19 cellular contexts compared by ENCODE assay signal in the genomic region with DNA sequence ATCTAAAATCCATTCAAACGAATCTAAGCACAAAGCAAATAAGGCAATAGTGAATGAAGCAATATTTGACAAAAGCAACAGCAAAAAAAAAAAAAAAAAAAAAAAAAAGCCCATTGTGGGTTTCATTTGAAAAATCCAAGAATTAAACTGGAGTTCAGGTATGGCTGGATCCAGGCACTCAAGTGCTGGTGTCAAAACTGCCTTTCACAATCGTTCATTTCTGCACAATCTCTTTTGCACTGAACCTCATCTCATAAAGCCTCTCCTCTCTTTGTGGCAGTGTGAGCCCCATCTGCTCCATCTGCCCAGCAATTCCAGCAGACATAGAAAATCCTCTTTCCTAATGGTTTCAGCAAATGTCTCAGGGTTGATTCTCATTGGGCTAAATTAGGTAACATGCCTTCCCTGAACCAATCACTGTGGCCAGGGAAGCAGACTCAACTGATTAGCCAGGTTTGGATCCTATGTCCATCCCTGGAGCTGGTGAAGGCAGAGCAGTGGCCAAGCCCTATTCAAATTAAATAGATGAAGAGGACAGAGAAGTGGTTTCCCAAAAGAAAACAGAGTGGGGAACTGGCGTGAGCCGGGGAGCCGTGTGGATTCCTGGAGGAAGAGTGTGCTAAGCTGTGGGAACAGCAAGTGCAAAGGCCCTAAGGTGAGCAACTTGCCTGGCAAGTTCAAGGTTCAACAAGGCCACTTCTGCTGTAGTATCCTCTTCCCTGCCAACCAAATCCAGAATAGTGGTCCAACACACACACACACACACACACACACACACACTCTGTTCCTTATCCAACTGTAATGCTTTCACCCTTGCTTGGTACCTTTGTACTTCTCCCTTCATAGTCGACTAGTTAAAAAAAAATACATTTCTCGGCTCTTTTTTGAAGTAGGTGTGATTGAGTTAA. TPM values are rescaled to one million over a fixed set of nuclear protein-coding genes. Genes with fewer than 3 reads are reported as not detected.
A peak's percentile ranks its signal among the peaks of the same experiment; 100 is the strongest.
DNase-seq lines count a peak whose midpoint lies in the region; ATAC-seq, FAIRE-seq and TF ChIP-seq lines count a peak whose summit lies in the region.
"Had no signal": no experiment of that assay in that cellular context is flagged by ENCODE, and none has a peak within 500 bp of the region (broad histone marks: within the 10 kb centered on the region; RNA-seq: fewer than 3 reads in every experiment).

No MANE protein-coding gene starts in this region.

- H3K4me3 Mint-ChIP-seq in glutamatergic neuron (ENCODE audit: unreplicated experiment): peak overlapping the region; percentile 71
- H3K4me3 Mint-ChIP-seq in activated CD4-positive, alpha-beta T cell treated with anti-CD3 and anti-CD28 coated beads, Interleukin-2, amount 10 ng/mL, durations not matched to agents 7 days and 5 days: no peak overlapping the region
- H3K4me3 Mint-ChIP-seq: activated naive CD4-positive, alpha-beta T cell treated with anti-CD3 and anti-CD28 coated beads for 36 hours; activated T-cell treated with anti-CD3 and anti-CD28 coated beads, Interleukin-2, amount 50 U/mL, for 4 hours had no signal

- ATAC-seq in SK-N-SH treated with all-trans-retinoic acid at 6 μM for 48 hours: no peak
- ATAC-seq: activated CD4-positive, CD25-positive, alpha-beta regulatory T cell treated with anti-CD3 and anti-CD28 coated beads, Interleukin-2, amount 50 U/mL, for 24 hours; activated T-cell treated with anti-CD3 and anti-CD28 coated beads, Interleukin-2, amount 50 U/mL, for 4 hours; GM12878 had no signal

- DNase-seq in NCI-H1694 (lab: John Stamatoyannopoulos, UW) (peak; percentile 62), WERI-Rb-1 (peak; percentile 35), glutamatergic neuron (no peak), small intestine (peak; percentile 58), HTR-8/SVneo (ENCODE audit: insufficient read length, low spot score) (no peak), NOMO-1 (lab: John Stamatoyannopoulos, UW; ENCODE audit: unreplicated experiment in 2 of 2) (no peak)
- no peak for DNase-seq in activated CD4-positive, alpha-beta T cell treated with anti-CD3 and anti-CD28 coated beads, Interleukin-2, amount 10 ng/mL, durations not matched to agents 7 days and 5 days
- DNase-seq: activated naive CD4-positive, alpha-beta T cell treated with anti-CD3 and anti-CD28 coated beads for 36 hours; activated T-cell treated with anti-CD3 and anti-CD28 coated beads, Interleukin-2, amount 50 U/mL, for 4 hours; DMS53; effector memory CD4-positive, alpha-beta T cell; NCI-H1048; NCI-H2029 treated with DMSO at 0.1 percent for 48 hours had no signal

- H3K4me1 Mint-ChIP-seq in glutamatergic neuron (ENCODE audit: low read depth, unreplicated experiment): no peaks in the 10 kb centered on the region
- H3K4me1 Mint-ChIP-seq in activated CD4-positive, alpha-beta T cell treated with anti-CD3 and anti-CD28 coated beads, Interleukin-2, amount 10 ng/mL, durations not matched to agents 7 days and 5 days: no peaks in the 10 kb centered on the region

- FAIRE-seq in small intestine (lab: Jason Lieb, UNC) (no peak), HTR-8/SVneo (lab: Jason Lieb, UNC) (no peak)
- FAIRE-seq: GM12878 had no signal

- H3K4me3 ChIP-seq in WERI-Rb-1 (ENCODE audit: low read depth, low read length): no peak overlapping the region
- H3K4me3 ChIP-seq in small intestine (ENCODE audit: low read depth in 1 of 2, low read length in 2 of 2): no peak overlapping the region
- H3K4me3 ChIP-seq: GM12878 had no signal

- no peaks in the 10 kb centered on the region for H3K36me3 Mint-ChIP-seq in glutamatergic neuron (ENCODE audit: unreplicated experiment)
- H3K36me3 Mint-ChIP-seq in activated CD4-positive, alpha-beta T cell treated with anti-CD3 and anti-CD28 coated beads, Interleukin-2, amount 10 ng/mL, durations not matched to agents 7 days and 5 days (ENCODE audit: low read depth): no peaks in the 10 kb centered on the region

- 31 to 54% (median 37%) methylated on average over 7 of the region's 7 CpGs for WGBS in small intestine, 3 donors

- TF ChIP-seq CTCF in WERI-Rb-1 (IDR thresholded peaks at IDR 0.05; ENCODE audit: low read depth, low read length): no peak
- no peak for TF ChIP-seq CTCF in glutamatergic neuron (IDR thresholded peaks at IDR 0.05; ENCODE audit: partially characterized antibody, unreplicated experiment)

- H3K27me3 Mint-ChIP-seq in glutamatergic neuron (ENCODE audit: unreplicated experiment): peaks cover 3% of the 10 kb centered on the region
- peaks cover 25% of the 10 kb centered on the region for H3K27me3 Mint-ChIP-seq in activated CD4-positive, alpha-beta T cell treated with anti-CD3 and anti-CD28 coated beads, Interleukin-2, amount 10 ng/mL, durations not matched to agents 7 days and 5 days

- POLR2A ChIA-PET in activated CD4-positive, alpha-beta T cell treated with anti-CD3 and anti-CD28 coated beads, Interleukin-2, amount 10 ng/mL, durations not matched to agents 7 days and 5 days (lab: Charles Lee): no interaction called here

- H3K27me3 ChIP-seq in WERI-Rb-1 (ENCODE audit: insufficient read depth, low read depth, severe bottlenecking) (no peaks in the 10 kb centered on the region), small intestine (ENCODE audit: control insufficient read depth in 2 of 2, insufficient read depth in 2 of 2, low read length in 2 of 2) (no peaks in the 10 kb centered on the region)

- H3K27ac ChIP-seq in WERI-Rb-1 (no peak overlapping the region), small intestine (ENCODE audit: low read depth in 1 of 2, low read length in 1 of 2) (no peak overlapping the region)

- CTCF ChIA-PET in activated CD4-positive, alpha-beta T cell treated with anti-CD3 and anti-CD28 coated beads, Interleukin-2, amount 10 ng/mL, durations not matched to agents 7 days and 5 days (lab: Charles Lee): interaction anchor here (0.6 kb wide), 1 partner anchor 16 kb away, joined by 3 read pairs; no protein-coding TSS in a partner anchor

- H3K9me3 ChIP-seq in WERI-Rb-1 (ENCODE audit: severe bottlenecking) (peaks cover 7% of the 10 kb centered on the region), small intestine (ENCODE audit: control insufficient read depth, low read depth) (no peaks in the 10 kb centered on the region)

- peaks cover 4 to 12% of the 10 kb centered on the region in 2 donors for H3K4me1 ChIP-seq in small intestine (ENCODE audit: control insufficient read depth in 2 of 2, insufficient read depth in 1 of 2, low read depth in 1 of 2, low read length in 1 of 2)

- no peaks in the 10 kb centered on the region for H3K9me3 Mint-ChIP-seq in glutamatergic neuron (ENCODE audit: unreplicated experiment)
- H3K9me3 Mint-ChIP-seq in activated CD4-positive, alpha-beta T cell treated with anti-CD3 and anti-CD28 coated beads, Interleukin-2, amount 10 ng/mL, durations not matched to agents 7 days and 5 days: no peaks in the 10 kb centered on the region
- H3K9me3 Mint-ChIP-seq: activated naive CD4-positive, alpha-beta T cell treated with anti-CD3 and anti-CD28 coated beads for 36 hours; activated T-cell treated with anti-CD3 and anti-CD28 coated beads, Interleukin-2, amount 50 U/mL, for 4 hours had no signal

- H3K36me3 ChIP-seq in WERI-Rb-1: no peaks in the 10 kb centered on the region
- no peaks in the 10 kb centered on the region for H3K36me3 ChIP-seq in small intestine (ENCODE audit: control insufficient read depth in 2 of 2, insufficient read depth in 2 of 2, low read length in 2 of 2)
- H3K36me3 ChIP-seq: heart left ventricle had no signal

- no peak overlapping the region for H3K27ac Mint-ChIP-seq in glutamatergic neuron (ENCODE audit: unreplicated experiment)
- H3K27ac Mint-ChIP-seq in activated CD4-positive, alpha-beta T cell treated with anti-CD3 and anti-CD28 coated beads, Interleukin-2, amount 10 ng/mL, durations not matched to agents 7 days and 5 days: no peak overlapping the region
- H3K27ac Mint-ChIP-seq: activated naive CD4-positive, alpha-beta T cell treated with anti-CD3 and anti-CD28 coated beads for 36 hours had no signal

TF ChIP-seq in SK-N-SH treated with all-trans-retinoic acid at 6 μM for 48 hours, 23 proteins besides CTCF, POLR2A, EP300 and RAD21 (continues in another document):
- no peak for TF ChIP-seq PPARA (CRISPR knock-in tag; IDR thresholded peaks at IDR 0.05; ENCODE audit: borderline replicate concordance)
- TF ChIP-seq ARNTL (CRISPR knock-in tag; IDR thresholded peaks at IDR 0.05; ENCODE audit: borderline replicate concordance, low read depth): no peak
- TF ChIP-seq ZC3H10 (CRISPR knock-in tag; IDR thresholded peaks at IDR 0.05): no peak
- TF ChIP-seq ISL1 (CRISPR knock-in tag; IDR thresholded peaks at IDR 0.05): no peak
- no peak for TF ChIP-seq RARB (CRISPR knock-in tag; IDR thresholded peaks at IDR 0.05)
- no peak for TF ChIP-seq ESRRG (CRISPR knock-in tag; IDR thresholded peaks at IDR 0.05)
- TF ChIP-seq, protein P1, sequence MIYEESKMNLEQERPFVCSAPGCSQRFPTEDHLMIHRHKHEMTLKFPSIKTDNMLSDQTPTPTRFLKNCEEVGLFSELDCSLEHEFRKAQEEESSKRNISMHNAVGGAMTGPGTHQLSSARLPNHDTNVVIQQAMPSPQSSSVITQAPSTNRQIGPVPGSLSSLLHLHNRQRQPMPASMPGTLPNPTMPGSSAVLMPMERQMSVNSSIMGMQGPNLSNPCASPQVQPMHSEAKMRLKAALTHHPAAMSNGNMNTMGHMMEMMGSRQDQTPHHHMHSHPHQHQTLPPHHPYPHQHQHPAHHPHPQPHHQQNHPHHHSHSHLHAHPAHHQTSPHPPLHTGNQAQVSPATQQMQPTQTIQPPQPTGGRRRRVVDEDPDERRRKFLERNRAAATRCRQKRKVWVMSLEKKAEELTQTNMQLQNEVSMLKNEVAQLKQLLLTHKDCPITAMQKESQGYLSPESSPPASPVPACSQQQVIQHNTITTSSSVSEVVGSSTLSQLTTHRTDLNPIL (CRISPR knock-in tag; IDR thresholded peaks at IDR 0.05; ENCODE audit: low read depth): no peak
- no peak for TF ChIP-seq BACH2 (CRISPR knock-in tag; IDR thresholded peaks at IDR 0.05; ENCODE audit: borderline replicate concordance)

RNA-seq across cellular contexts. Expression of a gene that starts 1.2 kb away (rescaled TPM):
- 4.4 TPM for total RNA-seq in glutamatergic neuron (ENCODE audit: unreplicated experiment)
- 10 to 100 TPM in 1 of 3 donors, 1 to 10 TPM in 1, under 1 TPM in 1; 0.89 to 27.9 (median 4.1) TPM for polyA plus RNA-seq in small intestine
- total RNA-seq in activated CD4-positive, alpha-beta T cell treated with anti-CD3 and anti-CD28 coated beads, Interleukin-2, amount 10 ng/mL, durations not matched to agents 7 days and 5 days: not detected
- total RNA-seq: activated naive CD4-positive, alpha-beta T cell treated with anti-CD3 and anti-CD28 coated beads for 36 hours; LHCN-M2; NCI-H460 had no signal

RNA-seq across cellular contexts. Expression of a gene that starts 51.2 kb away (rescaled TPM):
- 85.8 TPM for total RNA-seq in glutamatergic neuron (ENCODE audit: unreplicated experiment)
- 10 to 100 TPM; 24.0 to 48.9 (median 30.0) TPM for polyA plus RNA-seq in small intestine
- total RNA-seq in activated CD4-positive, alpha-beta T cell treated with anti-CD3 and anti-CD28 coated beads, Interleukin-2, amount 10 ng/mL, durations not matched to agents 7 days and 5 days: 100 to 1,000 TPM; 101 to 102 TPM

Comparison
In these comparisons a context has a peak if more than half of its experiments do, and no peak if none do; other contexts are left out.
1. DNase-seq: peak in NCI-H1694 (single experiment), WERI-Rb-1 (single experiment) and small intestine (single experiment); none in glutamatergic neuron (single experiment), HTR-8/SVneo (single experiment), NOMO-1 (0 of 2) and activated CD4-positive, alpha-beta T cell treated with anti-CD3 and anti-CD28 coated beads, Interleukin-2, amount 10 ng/mL, durations not matched to agents 7 days and 5 days (single experiment).